8 cellular contexts compared by ENCODE assay signal in the genomic region with DNA sequence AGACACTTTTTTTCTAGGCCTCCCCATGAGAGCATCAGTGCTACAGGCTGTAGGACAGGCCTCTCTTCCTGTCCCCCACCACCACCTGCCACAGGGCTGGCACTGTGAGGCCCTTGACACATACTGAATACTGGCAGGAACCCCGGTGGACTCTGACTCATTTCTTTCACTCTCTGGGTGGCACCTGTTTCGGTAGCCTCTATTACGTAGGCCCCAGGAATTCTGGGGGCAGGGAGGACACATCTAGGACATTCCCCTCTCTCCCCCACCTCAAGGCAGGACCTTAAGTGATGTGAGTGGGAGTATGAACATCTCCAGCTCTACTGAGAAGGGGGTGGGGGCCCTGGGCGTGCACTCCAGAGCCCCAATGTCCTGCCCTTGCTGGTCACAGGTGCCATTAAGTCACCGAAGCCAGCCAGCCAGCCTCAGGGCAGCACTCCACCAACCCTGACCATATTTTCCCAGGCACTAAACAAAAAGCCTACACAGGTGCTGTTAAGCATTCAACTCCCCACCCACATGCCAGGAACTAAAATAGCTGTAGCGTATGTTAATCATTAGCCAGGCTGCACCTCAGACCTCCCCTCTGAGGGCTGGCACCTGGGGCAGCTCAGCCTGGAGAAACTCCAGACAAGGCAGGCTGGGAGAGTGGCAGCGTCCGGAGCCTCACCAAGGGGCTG. TPM values are rescaled to one million over a fixed set of nuclear protein-coding genes. Genes with fewer than 3 reads are reported as not detected.
DNase-seq lines count a peak whose midpoint lies in the region; ATAC-seq, FAIRE-seq and TF ChIP-seq lines count a peak whose summit lies in the region.

No MANE protein-coding gene starts in this region.

- ATAC-seq in HG02571 (IDR thresholded peaks at IDR 0.05; ENCODE audit: unreplicated experiment) (peak; percentile 78), Right ventricle myocardium superior (ENCODE audit: poor library complexity) (peak; percentile 38)

- H3K9me3 Mint-ChIP-seq in activated T-helper 1 cell treated with anti-CD3 and anti-CD28 coated beads, Interleukin-12 subunit alpha, Interleukin-12 subunit beta, Interleukin-2, Interleukin-4 antibody, amounts not matched to agents 30 ng/mL and 10 ng/mL and 1 ng/mL, durations not matched to agents 14 hours and 24 hours and 36 hours = peaks cover 4% of the 10 kb centered on the region

- peaks cover 43% of the 10 kb centered on the region for H3K36me3 Mint-ChIP-seq in activated T-helper 1 cell treated with anti-CD3 and anti-CD28 coated beads, Interleukin-12 subunit alpha, Interleukin-12 subunit beta, Interleukin-2, Interleukin-4 antibody, amounts not matched to agents 30 ng/mL and 10 ng/mL and 1 ng/mL, durations not matched to agents 14 hours and 24 hours and 36 hours (ENCODE audit: low read depth)

- intact Hi-C loops in activated T-helper 1 cell treated with anti-CD3 and anti-CD28 coated beads, Interleukin-12 subunit alpha, Interleukin-12 subunit beta, Interleukin-2, Interleukin-4 antibody, amounts not matched to agents 30 ng/mL and 10 ng/mL and 1 ng/mL, durations not matched to agents 14 hours and 24 hours and 36 hours (cut with micrococcal nuclease) = loop anchor here (1.0 kb wide), 2 partner anchors 8 to 9 kb away; partner anchors contain the start of gene ANXA11
- intact Hi-C loops in Right ventricle myocardium superior (cut with DNase I) = no loop called here

- no peak for TF ChIP-seq POLR2A in GM12891 (IDR thresholded peaks at IDR 0.05; ENCODE audit: low read depth, low read length)

- H3K27me3 Mint-ChIP-seq in activated T-helper 1 cell treated with anti-CD3 and anti-CD28 coated beads, Interleukin-12 subunit alpha, Interleukin-12 subunit beta, Interleukin-2, Interleukin-4 antibody, amounts not matched to agents 30 ng/mL and 10 ng/mL and 1 ng/mL, durations not matched to agents 14 hours and 24 hours and 36 hours (ENCODE audit: insufficient read depth) = no peaks in the 10 kb centered on the region

- DNase-seq in GM12891 (ENCODE audit: insufficient read length, low spot score) (no peak), NCI-H2196 treated with DMSO at 0.1 percent for 48 hours (lab: John Stamatoyannopoulos, UW; ENCODE audit: unreplicated experiment) (peak; percentile 21), Right ventricle myocardium superior (peak; percentile 61), H4 (ENCODE audit: low spot score) (no peak), islet precursor cell (no peak)
- DNase-seq in activated T-helper 1 cell treated with anti-CD3 and anti-CD28 coated beads, Interleukin-12 subunit alpha, Interleukin-12 subunit beta, Interleukin-2, Interleukin-4 antibody, amounts not matched to agents 30 ng/mL and 10 ng/mL and 1 ng/mL, durations not matched to agents 14 hours and 24 hours and 36 hours (ENCODE audit: low spot score) = peak; percentile 39
- peak; percentile 56 for DNase-seq in stimulated activated CD4-positive, alpha-beta T cell treated with anti-CD3 and anti-CD28 coated beads, Interleukin-2, amount 100 ng/mL, for 4 hours (ENCODE audit: low read depth)

- H3K4me3 Mint-ChIP-seq in activated T-helper 1 cell treated with anti-CD3 and anti-CD28 coated beads, Interleukin-12 subunit alpha, Interleukin-12 subunit beta, Interleukin-2, Interleukin-4 antibody, amounts not matched to agents 30 ng/mL and 10 ng/mL and 1 ng/mL, durations not matched to agents 14 hours and 24 hours and 36 hours = peak overlapping the region; percentile 25

- peak overlapping the region; percentile 74 for H3K27ac Mint-ChIP-seq in activated T-helper 1 cell treated with anti-CD3 and anti-CD28 coated beads, Interleukin-12 subunit alpha, Interleukin-12 subunit beta, Interleukin-2, Interleukin-4 antibody, amounts not matched to agents 30 ng/mL and 10 ng/mL and 1 ng/mL, durations not matched to agents 14 hours and 24 hours and 36 hours

- H3K4me1 Mint-ChIP-seq in activated T-helper 1 cell treated with anti-CD3 and anti-CD28 coated beads, Interleukin-12 subunit alpha, Interleukin-12 subunit beta, Interleukin-2, Interleukin-4 antibody, amounts not matched to agents 30 ng/mL and 10 ng/mL and 1 ng/mL, durations not matched to agents 14 hours and 24 hours and 36 hours (ENCODE audit: low read depth) = peaks cover 80% of the 10 kb centered on the region

- FAIRE-seq in GM12891 (lab: Jason Lieb, UNC) = peak; percentile 50

TF ChIP-seq in GM12891, 5 proteins besides CTCF, POLR2A, EP300 and RAD21:
- no peak for TF ChIP-seq POU2F2 (IDR thresholded peaks at IDR 0.05; ENCODE audit: low read depth, low read length)
- TF ChIP-seq POLR2AphosphoS5 (IDR thresholded peaks at IDR 0.05; ENCODE audit: low read depth, low read length) = no peak
- no peak for TF ChIP-seq PAX5 (IDR thresholded peaks at IDR 0.05; ENCODE audit: insufficient read depth, low read length, severe bottlenecking)
- TF ChIP-seq SPI1 (IDR thresholded peaks at IDR 0.05; ENCODE audit: low read depth, low read length) = no peak
- no peak for TF ChIP-seq TAF1 (IDR thresholded peaks at IDR 0.05; ENCODE audit: low read depth, low read length)
TF ChIP-seq in GM12891: peak in this region for 0.

RNA-seq across cellular contexts. Expression of gene ANXA11, which starts 8.9 kb away (rescaled TPM):
- polyA plus RNA-seq in GM12891 (2012; ENCODE audit: low read depth, missing spikeins) = 183 TPM
- 216 and 239 TPM in 2 replicates for total RNA-seq in activated T-helper 1 cell treated with anti-CD3 and anti-CD28 coated beads, Interleukin-12 subunit alpha, Interleukin-12 subunit beta, Interleukin-2, Interleukin-4 antibody, amounts not matched to agents 30 ng/mL and 10 ng/mL and 1 ng/mL, durations not matched to agents 14 hours and 24 hours and 36 hours
- 434 TPM for total RNA-seq in Right ventricle myocardium superior
- 51.6 and 65.3 TPM in 2 replicates for total RNA-seq in H4 (2014; rRNA removed; shearing (Covaris generic))

Comparison
In these comparisons a context has a peak if more than half of its experiments do, and no peak if none do; other contexts are left out.
1. DNase-seq: peak in NCI-H2196 treated with DMSO at 0.1 percent for 48 hours (single experiment), activated T-helper 1 cell treated with anti-CD3 and anti-CD28 coated beads, Interleukin-12 subunit alpha, Interleukin-12 subunit beta, Interleukin-2, Interleukin-4 antibody, amounts not matched to agents 30 ng/mL and 10 ng/mL and 1 ng/mL, durations not matched to agents 14 hours and 24 hours and 36 hours (single experiment), Right ventricle myocardium superior (single experiment) and stimulated activated CD4-positive, alpha-beta T cell treated with anti-CD3 and anti-CD28 coated beads, Interleukin-2, amount 100 ng/mL, for 4 hours (single experiment); none in GM12891 (single experiment), H4 (single experiment) and islet precursor cell (single experiment).